Comparison of ENCODE assay signal across 18 cellular contexts in genomic region chr7:125926621-125927020, GRCh38.
DNase-seq lines count a peak whose midpoint lies in the region; ATAC-seq and TF ChIP-seq lines count a peak whose summit lies in the region.
"Had no signal": no experiment of that assay in that cellular context is flagged by ENCODE, and none has a peak within 500 bp of the region (broad histone marks: within the 10 kb centered on the region; RNA-seq: fewer than 3 reads in every experiment).

No MANE protein-coding gene starts in this region.

- intact Hi-C loops in left lung (cut with DNase I), result no loop called here

- no peak overlapping the region for H4K5ac ChIP-seq in H9 (ENCODE audit: insufficient read length, low read depth, low read length)

- H3K9me3 ChIP-seq in H9 (ENCODE audit: control insufficient read depth, low read depth, low read length), result no peaks in the 10 kb centered on the region
- H3K9me3 ChIP-seq in SK-N-MC (ENCODE audit: low read depth, low read length), result no peaks in the 10 kb centered on the region
- no peaks in the 10 kb centered on the region for H3K9me3 ChIP-seq in left lung
- H3K9me3 ChIP-seq in Peyer's patch, result no peaks in the 10 kb centered on the region

- no peak overlapping the region for H3K23ac ChIP-seq in H9 (ENCODE audit: insufficient read length, low read depth, low read length)

- H3K27me3 ChIP-seq in H9 (ENCODE audit: insufficient read depth, low read length) (no peaks in the 10 kb centered on the region), left lung (no peaks in the 10 kb centered on the region), Peyer's patch (no peaks in the 10 kb centered on the region)

- H3K4me1 ChIP-seq in H9 (ENCODE audit: insufficient read depth, low read length) (no peaks in the 10 kb centered on the region), left lung (no peaks in the 10 kb centered on the region), Peyer's patch (no peaks in the 10 kb centered on the region)

- DNase-seq in H9 (no peak), SK-N-MC (ENCODE audit: low read depth, low spot score) (no peak), glomerular visceral epithelial cell (ENCODE audit: extremely low spot score) (peak; percentile 6), left lung (no peak), HUDEP-2 (lab: John Stamatoyannopoulos, UW; ENCODE audit: unreplicated experiment in 76 of 76) (no peak), Peyer's patch (no peak)
- no peak for DNase-seq in activated T-cell treated with anti-CD3 and anti-CD28 coated beads, Interleukin-2, amount 50 U/mL, for 4 hours
- DNase-seq: AML-193, COR-L47, H7, KBM-7, NCI-H1048, NCI-H1436 treated with DMSO at 0.1 percent for 48 hours, NCI-H2081, NCI-H510A, NCI-H774 had no signal

- no peak overlapping the region for H3K56ac ChIP-seq in H9 (ENCODE audit: insufficient read length, low read depth, low read length)

- H3K9me3 Mint-ChIP-seq in H9, result peaks cover 0 to 4% of the 10 kb centered on the region in 2 experiments; a peak in 3 of 5 replicates
- H3K9me3 Mint-ChIP-seq in activated T-cell treated with anti-CD3 and anti-CD28 coated beads, Interleukin-2, amount 50 U/mL, for 4 hours, result peaks cover 2% of the 10 kb centered on the region

- H3K36me3 ChIP-seq in SK-N-MC (ENCODE audit: insufficient read depth, low read length) (no peaks in the 10 kb centered on the region), left lung (no peaks in the 10 kb centered on the region), Peyer's patch (no peaks in the 10 kb centered on the region)

- no peak overlapping the region for H3T11ph ChIP-seq in H9 (ENCODE audit: low read length)

- no peak overlapping the region for H2BK120ac ChIP-seq in H9 (ENCODE audit: low read depth, low read length, poor library complexity, severe bottlenecking)

- WGBS in H9 (ENCODE audit: extremely low coverage, insufficient read length, low lambda C conversion rate), result no CpG with 5 or more reads among the region's 1 CpG

- H3K79me2 ChIP-seq in H9 (ENCODE audit: insufficient read depth, low read length), result peaks cover 27% of the 10 kb centered on the region

- no peak for TF ChIP-seq CTCF in H9 (conservative IDR thresholded peaks at IDR 0.05)
- no peak for TF ChIP-seq CTCF in left lung (IDR thresholded peaks at IDR 0.05)
- no peak for TF ChIP-seq CTCF in Peyer's patch (IDR thresholded peaks at IDR 0.05)

- no peak overlapping the region for H2BK12ac ChIP-seq in H9 (ENCODE audit: insufficient read length, low read depth, low read length)

- H3K14ac ChIP-seq in H9 (ENCODE audit: insufficient read depth, low read length), result no peak overlapping the region

- no peak for TF ChIP-seq POLR2A in Peyer's patch (IDR thresholded peaks at IDR 0.05)

- H2BK20ac ChIP-seq in H9 (ENCODE audit: low read depth, low read length, poor library complexity, severe bottlenecking), result no peak overlapping the region

- peaks cover 48 to 51% of the 10 kb centered on the region in 2 experiments for H3K4me1 Mint-ChIP-seq in H9
- no peaks in the 10 kb centered on the region for H3K4me1 Mint-ChIP-seq in activated T-cell treated with anti-CD3 and anti-CD28 coated beads, Interleukin-2, amount 50 U/mL, for 4 hours (ENCODE audit: low read depth)

- H2BK5ac ChIP-seq in H9 (ENCODE audit: insufficient read length, low read length), result no peak overlapping the region

- peak overlapping the region; percentile 96 for H3K4me2 ChIP-seq in H9 (ENCODE audit: insufficient read depth, insufficient read length, low read length)

- no peak overlapping the region for H4K91ac ChIP-seq in H9 (ENCODE audit: insufficient read length, low read depth, low read length)

- H3K4me3 Mint-ChIP-seq in H9, result peak overlapping the region; percentile 58 to 86
- no peak overlapping the region for H3K4me3 Mint-ChIP-seq in activated T-cell treated with anti-CD3 and anti-CD28 coated beads, Interleukin-2, amount 50 U/mL, for 4 hours

- H3K27ac ChIP-seq in H9 (ENCODE audit: insufficient read length, low read depth, low read length), result peak overlapping the region; percentile 90
- H3K27ac ChIP-seq in SK-N-MC, result no peak overlapping the region
- H3K27ac ChIP-seq in left lung, result no peak overlapping the region
- H3K27ac ChIP-seq in Peyer's patch, result no peak overlapping the region

- H3K9ac ChIP-seq in H9 (ENCODE audit: extremely low read depth, insufficient read length, low read length), result peak overlapping the region; percentile 95
- H3K9ac ChIP-seq in SK-N-MC (ENCODE audit: insufficient read length), result no peak overlapping the region

- peaks cover 0 to 40% (median 14%) of the 10 kb centered on the region in 3 experiments; a peak in 5 of 7 replicates for H3K36me3 Mint-ChIP-seq in H9 (ENCODE audit: insufficient read depth in 1 of 3, low read depth in 3 of 3)
- H3K36me3 Mint-ChIP-seq in activated T-cell treated with anti-CD3 and anti-CD28 coated beads, Interleukin-2, amount 50 U/mL, for 4 hours (ENCODE audit: insufficient read depth), result no peaks in the 10 kb centered on the region

- peaks cover 6% of the 10 kb centered on the region for H3K23me2 ChIP-seq in H9 (ENCODE audit: insufficient read length, low read depth, low read length, poor library complexity, severe bottlenecking)

- H2BK15ac ChIP-seq in H9 (ENCODE audit: low read depth, low read length), result no peak overlapping the region

- no peak overlapping the region for H2AFZ ChIP-seq in H9 (ENCODE audit: low read length)

- H3K18ac ChIP-seq in H9 (ENCODE audit: insufficient read length, low read depth, low read length), result no peak overlapping the region

- no peak overlapping the region for H2AK5ac ChIP-seq in H9 (ENCODE audit: insufficient read length, low read length)

- ATAC-seq in left lung, result peak; percentile 80
- ATAC-seq in activated T-cell treated with anti-CD3 and anti-CD28 coated beads, Interleukin-2, amount 50 U/mL, for 4 hours, result no peak
- no peak for ATAC-seq in HG03280 (IDR thresholded peaks at IDR 0.05; ENCODE audit: unreplicated experiment)
- ATAC-seq: Right ventricle myocardium inferior had no signal

- no peak overlapping the region for H4K8ac ChIP-seq in H9 (replicated peaks; ENCODE audit: insufficient read length, low read depth, low read length)

- no peaks in the 10 kb centered on the region for H3K27me3 Mint-ChIP-seq in H9 (ENCODE audit: low read depth)
- no peaks in the 10 kb centered on the region for H3K27me3 Mint-ChIP-seq in activated T-cell treated with anti-CD3 and anti-CD28 coated beads, Interleukin-2, amount 50 U/mL, for 4 hours (ENCODE audit: low read depth)

- peak overlapping the region in 2 of 3 experiments; percentile 67 to 90; a peak in 3 of 7 replicates for H3K27ac Mint-ChIP-seq in H9

- no peaks in the 10 kb centered on the region for H4K20me1 ChIP-seq in H9 (ENCODE audit: control insufficient read depth, insufficient read depth, insufficient read length)

- no peaks in the 10 kb centered on the region for H3K79me1 ChIP-seq in H9 (ENCODE audit: insufficient read depth, low read depth, low read length, poor library complexity, severe bottlenecking)

- H3K4ac ChIP-seq in H9 (ENCODE audit: low read depth, low read length), result no peak overlapping the region

- peak overlapping the region; percentile 70 for H3K4me3 ChIP-seq in SK-N-MC
- no peak overlapping the region for H3K4me3 ChIP-seq in left lung
- H3K4me3 ChIP-seq in Peyer's patch, result no peak overlapping the region
